ENCODE assay signal across 1 cellular context in the genomic region with DNA sequence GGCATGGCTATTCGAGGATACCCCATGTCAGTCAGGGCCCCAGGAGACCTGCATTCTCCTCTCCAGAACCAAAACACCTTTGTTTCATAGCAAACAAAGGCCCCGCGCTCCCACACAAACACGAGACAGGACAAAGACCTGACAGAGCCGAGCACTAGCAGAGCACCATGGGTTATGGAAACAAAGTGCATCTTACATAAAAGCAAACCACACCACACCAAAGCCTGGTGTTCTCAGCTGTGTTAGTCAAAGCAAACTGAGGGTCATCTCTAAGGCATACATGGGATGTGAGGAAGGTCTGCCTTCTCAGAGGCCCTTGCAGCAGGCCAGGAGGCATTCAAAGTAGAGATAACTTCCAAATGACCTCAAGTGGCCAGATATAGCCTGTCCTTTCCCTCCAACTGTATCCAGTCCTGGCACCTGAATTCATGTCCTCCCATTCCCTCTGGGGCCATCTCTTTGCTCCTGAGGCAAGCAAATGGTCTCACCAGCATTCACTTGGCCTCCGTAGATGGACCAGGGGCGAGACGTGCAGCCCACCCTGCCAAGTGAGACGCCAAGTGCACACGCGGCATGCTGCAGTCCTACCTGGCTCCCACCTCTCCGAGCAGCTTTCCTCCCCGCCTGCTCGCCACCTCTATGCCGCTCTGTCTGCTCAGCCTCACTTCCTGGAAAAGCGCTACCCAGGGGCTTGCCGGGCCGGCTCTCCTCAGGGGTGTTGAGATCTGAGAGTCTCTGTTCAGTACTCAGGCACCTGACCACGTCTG.
A peak's percentile ranks its signal among the peaks of the same experiment; 100 is the strongest.
TF ChIP-seq lines count a peak whose summit lies in the region.

No MANE protein-coding gene starts in this region.

TF ChIP-seq in HepG2, 621 proteins besides CTCF, POLR2A, EP300 and RAD21 (continued from another document and continues in another):
- TF ChIP-seq, protein P1, sequence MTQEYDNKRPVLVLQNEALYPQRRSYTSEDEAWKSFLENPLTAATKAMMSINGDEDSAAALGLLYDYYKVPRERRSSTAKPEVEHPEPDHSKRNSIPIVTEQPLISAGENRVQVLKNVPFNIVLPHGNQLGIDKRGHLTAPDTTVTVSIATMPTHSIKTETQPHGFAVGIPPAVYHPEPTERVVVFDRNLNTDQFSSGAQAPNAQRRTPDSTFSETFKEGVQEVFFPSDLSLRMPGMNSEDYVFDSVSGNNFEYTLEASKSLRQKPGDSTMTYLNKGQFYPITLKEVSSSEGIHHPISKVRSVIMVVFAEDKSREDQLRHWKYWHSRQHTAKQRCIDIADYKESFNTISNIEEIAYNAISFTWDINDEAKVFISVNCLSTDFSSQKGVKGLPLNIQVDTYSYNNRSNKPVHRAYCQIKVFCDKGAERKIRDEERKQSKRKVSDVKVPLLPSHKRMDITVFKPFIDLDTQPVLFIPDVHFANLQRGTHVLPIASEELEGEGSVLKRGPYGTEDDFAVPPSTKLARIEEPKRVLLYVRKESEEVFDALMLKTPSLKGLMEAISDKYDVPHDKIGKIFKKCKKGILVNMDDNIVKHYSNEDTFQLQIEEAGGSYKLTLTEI (CRISPR knock-in tag; conservative IDR thresholded peaks at IDR 0.05), result no peak
- TF ChIP-seq HHEX (CRISPR knock-in tag; IDR thresholded peaks at IDR 0.05) (no peak), POLR2G (IDR thresholded peaks at IDR 0.05; ENCODE audit: low read depth, low read length) (no peak), RARA (CRISPR knock-in tag; IDR thresholded peaks at IDR 0.05) (peak; percentile 78), HNF1B (CRISPR knock-in tag; IDR thresholded peaks at IDR 0.05) (no peak), ZNF605 (CRISPR knock-in tag; IDR thresholded peaks at IDR 0.05) (peak; percentile 62), TFDP1 (CRISPR knock-in tag; IDR thresholded peaks at IDR 0.05; ENCODE audit: borderline replicate concordance) (peak; percentile 24; the same call in 1 of the 2 replicates), GMEB2 (CRISPR knock-in tag; IDR thresholded peaks at IDR 0.05; ENCODE audit: low read depth) (no peak), ZNF263 (CRISPR knock-in tag; IDR thresholded peaks at IDR 0.05) (peak; percentile 85), ZKSCAN5 (CRISPR knock-in tag; IDR thresholded peaks at IDR 0.05) (no peak), SALL1 (CRISPR knock-in tag; IDR thresholded peaks at IDR 0.05) (peak; percentile 48; the same call in 1 of the 2 replicates), GATAD2A (CRISPR knock-in tag; IDR thresholded peaks at IDR 0.05) (peak; percentile 85), U2AF2 (IDR thresholded peaks at IDR 0.05; ENCODE audit: low read depth, low read length) (no peak), ZNF563 (CRISPR knock-in tag; IDR thresholded peaks at IDR 0.05) (no peak), KLF13 (CRISPR knock-in tag; IDR thresholded peaks at IDR 0.05) (no peak), SOX5 (CRISPR knock-in tag; IDR thresholded peaks at IDR 0.05; ENCODE audit: borderline replicate concordance) (peak; percentile 99), ZNF274 (CRISPR knock-in tag; IDR thresholded peaks at IDR 0.05) (no peak), AHDC1 (CRISPR knock-in tag; IDR thresholded peaks at IDR 0.05; ENCODE audit: borderline replicate concordance) (no peak), ISL2 (CRISPR knock-in tag; IDR thresholded peaks at IDR 0.05) (peak; percentile 61; the same call in 1 of the 2 replicates), ZNF362 (CRISPR knock-in tag; IDR thresholded peaks at IDR 0.05; ENCODE audit: borderline replicate concordance) (no peak), HDAC2 (CRISPR knock-in tag; IDR thresholded peaks at IDR 0.05) (peak; percentile 44; the same call in 1 of the 2 replicates), NFE2L2 (IDR thresholded peaks at IDR 0.05; ENCODE audit: low read length) (no peak), MIER2 (CRISPR knock-in tag; IDR thresholded peaks at IDR 0.05) (no peak)
- TF ChIP-seq, protein P2, sequence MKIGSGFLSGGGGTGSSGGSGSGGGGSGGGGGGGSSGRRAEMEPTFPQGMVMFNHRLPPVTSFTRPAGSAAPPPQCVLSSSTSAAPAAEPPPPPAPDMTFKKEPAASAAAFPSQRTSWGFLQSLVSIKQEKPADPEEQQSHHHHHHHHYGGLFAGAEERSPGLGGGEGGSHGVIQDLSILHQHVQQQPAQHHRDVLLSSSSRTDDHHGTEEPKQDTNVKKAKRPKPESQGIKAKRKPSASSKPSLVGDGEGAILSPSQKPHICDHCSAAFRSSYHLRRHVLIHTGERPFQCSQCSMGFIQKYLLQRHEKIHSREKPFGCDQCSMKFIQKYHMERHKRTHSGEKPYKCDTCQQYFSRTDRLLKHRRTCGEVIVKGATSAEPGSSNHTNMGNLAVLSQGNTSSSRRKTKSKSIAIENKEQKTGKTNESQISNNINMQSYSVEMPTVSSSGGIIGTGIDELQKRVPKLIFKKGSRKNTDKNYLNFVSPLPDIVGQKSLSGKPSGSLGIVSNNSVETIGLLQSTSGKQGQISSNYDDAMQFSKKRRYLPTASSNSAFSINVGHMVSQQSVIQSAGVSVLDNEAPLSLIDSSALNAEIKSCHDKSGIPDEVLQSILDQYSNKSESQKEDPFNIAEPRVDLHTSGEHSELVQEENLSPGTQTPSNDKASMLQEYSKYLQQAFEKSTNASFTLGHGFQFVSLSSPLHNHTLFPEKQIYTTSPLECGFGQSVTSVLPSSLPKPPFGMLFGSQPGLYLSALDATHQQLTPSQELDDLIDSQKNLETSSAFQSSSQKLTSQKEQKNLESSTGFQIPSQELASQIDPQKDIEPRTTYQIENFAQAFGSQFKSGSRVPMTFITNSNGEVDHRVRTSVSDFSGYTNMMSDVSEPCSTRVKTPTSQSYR (CRISPR knock-in tag; IDR thresholded peaks at IDR 0.05; ENCODE audit: borderline replicate concordance), result peak; percentile 19; the same call in 1 of the 2 replicates
- TF ChIP-seq, protein P3, sequence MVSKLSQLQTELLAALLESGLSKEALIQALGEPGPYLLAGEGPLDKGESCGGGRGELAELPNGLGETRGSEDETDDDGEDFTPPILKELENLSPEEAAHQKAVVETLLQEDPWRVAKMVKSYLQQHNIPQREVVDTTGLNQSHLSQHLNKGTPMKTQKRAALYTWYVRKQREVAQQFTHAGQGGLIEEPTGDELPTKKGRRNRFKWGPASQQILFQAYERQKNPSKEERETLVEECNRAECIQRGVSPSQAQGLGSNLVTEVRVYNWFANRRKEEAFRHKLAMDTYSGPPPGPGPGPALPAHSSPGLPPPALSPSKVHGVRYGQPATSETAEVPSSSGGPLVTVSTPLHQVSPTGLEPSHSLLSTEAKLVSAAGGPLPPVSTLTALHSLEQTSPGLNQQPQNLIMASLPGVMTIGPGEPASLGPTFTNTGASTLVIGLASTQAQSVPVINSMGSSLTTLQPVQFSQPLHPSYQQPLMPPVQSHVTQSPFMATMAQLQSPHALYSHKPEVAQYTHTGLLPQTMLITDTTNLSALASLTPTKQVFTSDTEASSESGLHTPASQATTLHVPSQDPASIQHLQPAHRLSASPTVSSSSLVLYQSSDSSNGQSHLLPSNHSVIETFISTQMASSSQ (IDR thresholded peaks at IDR 0.05; ENCODE audit: low read depth), result no peak
- TF ChIP-seq, protein P3 (CRISPR knock-in tag; IDR thresholded peaks at IDR 0.05; ENCODE audit: borderline replicate concordance), result peak; percentile 40; the same call in 1 of the 2 replicates
- TF ChIP-seq, protein P4, sequence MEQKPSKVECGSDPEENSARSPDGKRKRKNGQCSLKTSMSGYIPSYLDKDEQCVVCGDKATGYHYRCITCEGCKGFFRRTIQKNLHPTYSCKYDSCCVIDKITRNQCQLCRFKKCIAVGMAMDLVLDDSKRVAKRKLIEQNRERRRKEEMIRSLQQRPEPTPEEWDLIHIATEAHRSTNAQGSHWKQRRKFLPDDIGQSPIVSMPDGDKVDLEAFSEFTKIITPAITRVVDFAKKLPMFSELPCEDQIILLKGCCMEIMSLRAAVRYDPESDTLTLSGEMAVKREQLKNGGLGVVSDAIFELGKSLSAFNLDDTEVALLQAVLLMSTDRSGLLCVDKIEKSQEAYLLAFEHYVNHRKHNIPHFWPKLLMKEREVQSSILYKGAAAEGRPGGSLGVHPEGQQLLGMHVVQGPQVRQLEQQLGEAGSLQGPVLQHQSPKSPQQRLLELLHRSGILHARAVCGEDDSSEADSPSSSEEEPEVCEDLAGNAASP (CRISPR knock-in tag; IDR thresholded peaks at IDR 0.05; ENCODE audit: borderline replicate concordance), result peak; percentile 38; the same call in 1 of the 2 replicates
